8 cellular contexts compared by ENCODE assay signal in genomic region chr7:106285801-106286492, GRCh38. TPM values are rescaled to one million over a fixed set of nuclear protein-coding genes. Genes with fewer than 3 reads are reported as not detected.
DNase-seq lines count a peak whose midpoint lies in the region; ATAC-seq and TF ChIP-seq lines count a peak whose summit lies in the region.

No MANE protein-coding gene starts in this region.

- peaks cover 4% of the 10 kb centered on the region for H3K4me1 ChIP-seq in mesodermal cell (ENCODE audit: control insufficient read depth, insufficient read depth, low read length, poor library complexity, severe bottlenecking)
- H3K4me1 ChIP-seq in testis, result peaks cover 3% of the 10 kb centered on the region

- no peaks in the 10 kb centered on the region for H3K27me3 ChIP-seq in CD4-positive, alpha-beta T cell (ENCODE audit: control insufficient read depth, insufficient read depth, low read length)
- no peaks in the 10 kb centered on the region for H3K27me3 ChIP-seq in brain microvascular endothelial cell (replicated peaks)
- no peaks in the 10 kb centered on the region for H3K27me3 ChIP-seq in testis

- POLR2A ChIA-PET in CD4-positive, alpha-beta T cell (lab: Charles Lee), result interaction anchor here (0.7 to 2.3 kb wide), 15 partner anchors 10 to 1272 kb away, joined by 3 to 32 read pairs (median 8); partner anchors contain the start of genes HBP1, KMT2E, RINT1 and SYPL1

- H3K27ac Mint-ChIP-seq in CD4-positive, alpha-beta T cell, result peak overlapping the region; percentile 94

- H3K4me3 ChIP-seq in NB4 (ENCODE audit: low read depth, low read length) (peak overlapping the region; percentile 83), brain microvascular endothelial cell (ENCODE audit: low read depth, low read length) (peak overlapping the region; percentile 76), mesodermal cell (ENCODE audit: extremely low read depth, insufficient read depth, low read length, poor library complexity, severe bottlenecking) (peak overlapping the region; percentile 69), testis (peak overlapping the region; percentile 82 to 90)

- H3K4me3 Mint-ChIP-seq in CD4-positive, alpha-beta T cell, result peak overlapping the region; percentile 99

- H3K4me1 Mint-ChIP-seq in CD4-positive, alpha-beta T cell (ENCODE audit: low read depth), result peaks cover 35% of the 10 kb centered on the region

- H3K36me3 Mint-ChIP-seq in CD4-positive, alpha-beta T cell (ENCODE audit: low read depth), result peaks cover 12% of the 10 kb centered on the region

- no peak for DNase-seq in CD4-positive, alpha-beta T cell
- DNase-seq in NB4 (ENCODE audit: low read depth), result peak; percentile 11
- DNase-seq in brain microvascular endothelial cell, result peak; percentile 6
- no peak for DNase-seq in testis
- DNase-seq in NCI-H748 treated with DMSO at 0.1 percent for 48 hours (lab: John Stamatoyannopoulos, UW), result no peak

- no peaks in the 10 kb centered on the region for H3K27me3 Mint-ChIP-seq in CD4-positive, alpha-beta T cell

- 39 to 46% methylated on average over 7 to 10 of the region's 16 CpGs for WGBS in mesodermal cell (ENCODE audit: insufficient coverage in 2 of 2), 2 experiments
- WGBS in testis, 2 donors, result 14 to 22% methylated on average over 16 of the region's 16 CpGs

- ATAC-seq in CD4-positive, alpha-beta T cell (ENCODE audit: poor library complexity), result no peak
- ATAC-seq in GM21390 (IDR thresholded peaks at IDR 0.05; ENCODE audit: unreplicated experiment) (peak; percentile 35), GM21528 (IDR thresholded peaks at IDR 0.05; ENCODE audit: low FRiP score, unreplicated experiment) (no peak)

- no peaks in the 10 kb centered on the region for H3K9me3 Mint-ChIP-seq in CD4-positive, alpha-beta T cell

- TF ChIP-seq CTCF in CD4-positive, alpha-beta T cell (IDR thresholded peaks at IDR 0.05), result no peak
- TF ChIP-seq CTCF in NB4 (IDR thresholded peaks at IDR 0.05; ENCODE audit: low read depth, low read length) (no peak), brain microvascular endothelial cell (IDR thresholded peaks at IDR 0.05; ENCODE audit: low read depth, low read length, missing control alignments) (no peak), testis (IDR thresholded peaks at IDR 0.05) (no peak)

- no peaks in the 10 kb centered on the region for H3K9me3 ChIP-seq in CD4-positive, alpha-beta T cell (ENCODE audit: control insufficient read depth, low read length)
- no peaks in the 10 kb centered on the region for H3K9me3 ChIP-seq in mesodermal cell (ENCODE audit: control insufficient read depth, low read length)
- no peaks in the 10 kb centered on the region for H3K9me3 ChIP-seq in testis

- TF ChIP-seq POLR2A in NB4 (IDR thresholded peaks at IDR 0.05; ENCODE audit: extremely low read depth, insufficient read length) (no peak), testis (IDR thresholded peaks at IDR 0.05) (no peak)

- peak overlapping the region; percentile 81 for H3K27ac ChIP-seq in CD4-positive, alpha-beta T cell (ENCODE audit: low read depth, low read length)
- H3K27ac ChIP-seq in brain microvascular endothelial cell (peak overlapping the region; percentile 91), mesodermal cell (ENCODE audit: low read depth, low read length, severe bottlenecking) (peak overlapping the region; percentile 97), testis (peak overlapping the region; percentile 98 to 99)

- H3K36me3 ChIP-seq in brain microvascular endothelial cell (replicated peaks) (no peaks in the 10 kb centered on the region), mesodermal cell (ENCODE audit: control insufficient read depth, insufficient read depth, low read length) (no peaks in the 10 kb centered on the region), testis (ENCODE audit: low read depth, missing control alignments) (no peaks in the 10 kb centered on the region)

- in situ Hi-C loops in brain microvascular endothelial cell (cut with HindIII; ENCODE audit: low pct_ligation_motif_present, low sequenced_read_pairs), result no loop called here

- intact Hi-C loops in CD4-positive, alpha-beta T cell (cut with DNase I, micrococcal nuclease), result loop anchor here (2.0 to 10.0 kb wide), 10 partner anchors 61 to 1459 kb away; partner anchors contain the start of genes ATXN7L1 (in 1 of the 2), CBLL1 (in 1 of the 2), COG5 (in 1 of the 2) and DUS4L (in 1 of the 2)
- intact Hi-C loops in testis (cut with DNase I; ENCODE audit: low total_unique reads), result no loop called here

- CTCF ChIA-PET in CD4-positive, alpha-beta T cell (lab: Charles Lee), result no interaction called here

RNA-seq across cellular contexts. Expression of gene NAMPT, which starts 1.2 kb away (rescaled TPM):
- total RNA-seq in CD4-positive, alpha-beta T cell, result 100 to 1,000 TPM; 154 to 159 TPM
- 60.5 TPM for polyA plus RNA-seq in mesodermal cell (2013, experiment 1 of 2)
- polyA plus RNA-seq in mesodermal cell (2013, experiment 2 of 2), result 72.3 TPM
- 10 to 100 TPM; 45.0 to 60.4 TPM for total RNA-seq in testis
- polyA plus RNA-seq in testis (ENCODE audit: insufficient read depth, low read depth, low replicate concordance), result 28.6 TPM

Comparison
In these comparisons a context has a peak if more than half of its experiments do, and no peak if none do; other contexts are left out.
1. DNase-seq: peak in NB4 (single experiment) and brain microvascular endothelial cell (single experiment); none in CD4-positive, alpha-beta T cell (0 of 10), testis (single experiment) and NCI-H748 treated with DMSO at 0.1 percent for 48 hours (single experiment).
2. Peak in every context shown above with its lines, with median percentiles within 50 percentile points of each other: H3K27ac ChIP-seq and H3K4me3 ChIP-seq.